ENCODE assay signal across 13 cellular contexts in genomic region chr3:5071061-5071460, GRCh38. TPM values are rescaled to one million over a fixed set of nuclear protein-coding genes. Genes with fewer than 3 reads are reported as not detected.
DNase-seq lines count a peak whose midpoint lies in the region; ATAC-seq, FAIRE-seq and TF ChIP-seq lines count a peak whose summit lies in the region.
"Had no signal": no experiment of that assay in that cellular context is flagged by ENCODE, and none has a peak within 500 bp of the region (broad histone marks: within the 10 kb centered on the region; RNA-seq: fewer than 3 reads in every experiment).

No MANE protein-coding gene starts in this region.

- CTCF ChIA-PET in A549 (lab: Yijun Ruan, JAX), result interaction anchor here (1.4 to 3.1 kb wide), 2 partner anchors 13 to 360 kb away, joined by 5 to 17 read pairs; no protein-coding TSS in a partner anchor

- H3K4me3 ChIP-seq in A549 (no peak overlapping the region), astrocyte of the spinal cord (ENCODE audit: low read depth, low read length) (no peak overlapping the region)

- H3K27ac ChIP-seq in A549, result no peak overlapping the region

- TF ChIP-seq POLR2A in A549 (IDR thresholded peaks at IDR 0.05; ENCODE audit: low read length), result no peak

- TF ChIP-seq RAD21 in A549 (conservative IDR thresholded peaks at IDR 0.05 in 1 of 2, IDR thresholded peaks at IDR 0.05 in 1 of 2), result peak in 1 of 2 experiments; percentile 14; a peak in 1 of 5 replicates

- in situ Hi-C loops in astrocyte of the spinal cord (cut with HindIII; ENCODE audit: low sequenced_read_pairs), result no loop called here

- no peaks in the 10 kb centered on the region for H3K9me3 ChIP-seq in A549
- H3K9me3 ChIP-seq: BE2C had no signal

- FAIRE-seq in A549 (lab: Jason Lieb, UNC), result no peak
- FAIRE-seq: kidney had no signal

- ATAC-seq in A549 (peak in 1 of 2 experiments; percentile 55; a peak in 3 of 6 replicates), HG02759 (IDR thresholded peaks at IDR 0.05; ENCODE audit: unreplicated experiment) (no peak)

- DNase-seq in A549 (ENCODE audit: low read depth in 1 of 2, low spot score in 1 of 2), result peak in 1 of 2 experiments; percentile 33
- DNase-seq in HT1080 (ENCODE audit: low read depth), result peak; percentile 82
- DNase-seq in astrocyte of the spinal cord (ENCODE audit: low read depth, low spot score), result peak; percentile 53
- DNase-seq in iris pigment epithelial cell (ENCODE audit: low read depth), result peak; percentile 87
- DNase-seq in NCI-H2029 treated with DMSO at 0.1 percent for 48 hours (lab: John Stamatoyannopoulos, UW), result no peak
- DNase-seq in NCI-H345 treated with DMSO at 0.1 percent for 48 hours (lab: John Stamatoyannopoulos, UW; ENCODE audit: unreplicated experiment), result no peak
- DNase-seq in COLO829 (ENCODE audit: low spot score), result no peak
- DNase-seq: activated CD4-positive, alpha-beta memory T cell treated with anti-CD3 and anti-CD28 coated beads for 36 hours; BE2C; kidney; NCI-H69; stimulated activated naive B cell treated with anti-CD40 and anti-IgM and Interleukin-4, amounts not matched to agents 10 μg/mL and 1 μg/mL and 100 μg/mL, for 72 hours had no signal

- no peak overlapping the region for H3K4me2 ChIP-seq in A549

- TF ChIP-seq EP300 in A549 (IDR thresholded peaks at IDR 0.05), result no peak

- POLR2A ChIA-PET in A549 (lab: Yijun Ruan, JAX), result no interaction called here

- TF ChIP-seq CTCF in A549 (IDR thresholded peaks at IDR 0.05), result no peak
- peak; percentile 0 for TF ChIP-seq CTCF in astrocyte of the spinal cord (IDR thresholded peaks at IDR 0.05; ENCODE audit: low read depth, low read length)

- WGBS in A549 (ENCODE audit: missing lambda C conversion rate), result 49% methylated on average over 7 of the region's 7 CpGs

- peaks cover 6% of the 10 kb centered on the region; the same call in 2 of the 3 replicates for H3K4me1 ChIP-seq in A549
- H3K4me1 ChIP-seq: BE2C had no signal

TF ChIP-seq in A549, 52 proteins besides CTCF, POLR2A, EP300 and RAD21:
- TF ChIP-seq PHF8 (IDR thresholded peaks at IDR 0.05; ENCODE audit: borderline replicate concordance, low read depth) (no peak), FOSL2 (IDR thresholded peaks at IDR 0.05) (no peak), FOSL2 (CRISPR knock-in tag; IDR thresholded peaks at IDR 0.05) (0 out of 2 replicates have a peak, but pooled peaks have one; percentile 8), HOXA7 (CRISPR knock-in tag; IDR thresholded peaks at IDR 0.05) (no peak), ZSCAN20 (CRISPR knock-in tag; IDR thresholded peaks at IDR 0.05) (no peak)

RNA-seq across cellular contexts. Expression of gene ARL8B, which starts 51.0 kb away (rescaled TPM):
- polyA plus RNA-seq in A549 (2011; rRNA removed) (51.2 and 85.3 TPM in 2 replicates), A549 (2017; fragmentation: RNase III; extraction: RNeasy Plus Mini Kit Qiagen cat#74134 plus additional on column Dnase treatment) (49.5 to 51.7 TPM (median 50.4 TPM) in 3 replicates)
- 22.2 and 27.9 TPM in 2 replicates for polyA plus RNA-seq in A549 (2012; cell fraction: cytosol; rRNA removed)
- polyA plus RNA-seq in A549 (2012; cell fraction: nucleus; rRNA removed), result 16.9 and 25.4 TPM in 2 replicates
- 10.4 and 12.4 TPM in 2 replicates for polyA minus RNA-seq in A549 (2011; rRNA and poly(A)+ RNA removed)
- 30.2 and 35.8 TPM in 2 replicates for total RNA-seq in HT1080 (2014; rRNA removed; shearing (Covaris generic))
- polyA plus RNA-seq in HT1080 (2015; cell fraction: cytosol; rRNA removed), result 71.7 and 84.4 TPM in 2 replicates
- polyA plus RNA-seq in HT1080 (2015; cell fraction: nucleus; rRNA removed), result 47.7 and 51.6 TPM in 2 replicates

Comparison
In these comparisons a context has a peak if more than half of its experiments do, and no peak if none do; other contexts are left out.
1. DNase-seq: peak in HT1080 (single experiment), astrocyte of the spinal cord (single experiment) and iris pigment epithelial cell (single experiment); none in NCI-H2029 treated with DMSO at 0.1 percent for 48 hours (single experiment), NCI-H345 treated with DMSO at 0.1 percent for 48 hours (single experiment) and COLO829 (single experiment).